ENCODE assay signal across 31 cellular contexts in genomic region chr11:106497321-106497720, GRCh38.
"Had no signal": no experiment of that assay in that cellular context is flagged by ENCODE, and none has a peak within 500 bp of the region (broad histone marks: within the 10 kb centered on the region; RNA-seq: fewer than 3 reads in every experiment).

No MANE protein-coding gene starts in this region.

- ATAC-seq: Panc1, Right ventricle myocardium inferior, SK-N-SH treated with all-trans-retinoic acid at 6 μM for 48 hours had no signal

- H3K4me2 ChIP-seq: KMS-11, PC-9 had no signal

- H2AFZ ChIP-seq: PC-9 had no signal

- H3K4me1 ChIP-seq: SJCRH30 had no signal

- H3K36me3 ChIP-seq: SJCRH30 had no signal

- H3K9me3 ChIP-seq: SJCRH30 had no signal

- H3K27ac ChIP-seq: KMS-11, PC-9, RWPE1, SJCRH30, SK-N-MC had no signal

- H3K4me3 ChIP-seq: PC-9, SJCRH30, SK-N-MC had no signal

- FAIRE-seq: RCC 7860 had no signal

- H3K27me3 ChIP-seq: SJCRH30 had no signal

- H3K9ac ChIP-seq: KMS-11 had no signal

- DNase-seq: Karpas-422, KBM-7, MM.1S, MV-4-11, NCI-H1092, NCI-H1105, NCI-H1417 treated with DMSO at 0.1 percent for 48 hours, NCI-H1436 treated with DMSO at 0.1 percent for 48 hours, NCI-H1694 treated with DMSO at 0.1 percent for 48 hours, NCI-H187 treated with DMSO at 0.1 percent for 48 hours, NCI-H2029, NCI-H2081, NCI-H2171, NCI-H226, NCI-H446 treated with DMSO at 0.1 percent for 48 hours, NCI-H510A, NCI-H524, NCI-H69, NCI-H748 treated with DMSO at 0.1 percent for 48 hours, NCI-H82, PC-9, SHP77, SIG-M5, SJCRH30 had no signal
